ENCODE assay signal across 1 cellular context in the genomic region with DNA sequence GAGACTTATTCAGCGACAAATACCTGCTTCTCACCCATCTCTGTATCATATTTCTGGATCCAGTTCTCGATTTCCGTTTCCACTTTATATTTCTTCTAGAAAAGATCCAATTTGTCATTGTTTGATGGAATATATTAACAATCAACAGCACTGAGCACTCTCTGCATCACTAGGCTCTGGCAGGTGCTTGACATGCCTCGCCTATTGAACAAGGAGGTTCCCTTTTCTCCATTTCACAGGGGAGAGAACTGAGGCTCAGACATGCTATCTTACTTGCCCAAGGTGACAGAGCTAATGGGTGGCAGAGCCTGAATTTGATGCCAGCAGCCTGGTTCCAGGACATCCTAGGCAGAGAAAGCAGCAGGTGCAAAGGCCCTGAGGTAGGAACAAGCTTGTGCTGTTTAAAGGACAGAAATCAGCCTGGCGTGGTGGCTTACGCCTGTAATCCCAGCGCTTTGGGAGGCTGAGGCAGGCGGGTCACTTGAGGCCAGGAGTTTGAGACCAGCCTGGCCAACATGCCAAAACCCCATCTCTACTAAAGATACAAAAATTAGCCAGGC.
A peak's percentile ranks its signal among the peaks of the same experiment; 100 is the strongest.
TF ChIP-seq lines count a peak whose summit lies in the region.

No MANE protein-coding gene starts in this region.

TF ChIP-seq in K562, 482 proteins besides CTCF, POLR2A, EP300 and RAD21:
- TF ChIP-seq BCOR (IDR thresholded peaks at IDR 0.05) = 0 out of 2 replicates have a peak, but pooled peaks have one; percentile 27
- peak; percentile 74 for TF ChIP-seq RBM25 (IDR thresholded peaks at IDR 0.05; ENCODE audit: low read depth, low read length, severe bottlenecking)
- TF ChIP-seq, protein P1, sequence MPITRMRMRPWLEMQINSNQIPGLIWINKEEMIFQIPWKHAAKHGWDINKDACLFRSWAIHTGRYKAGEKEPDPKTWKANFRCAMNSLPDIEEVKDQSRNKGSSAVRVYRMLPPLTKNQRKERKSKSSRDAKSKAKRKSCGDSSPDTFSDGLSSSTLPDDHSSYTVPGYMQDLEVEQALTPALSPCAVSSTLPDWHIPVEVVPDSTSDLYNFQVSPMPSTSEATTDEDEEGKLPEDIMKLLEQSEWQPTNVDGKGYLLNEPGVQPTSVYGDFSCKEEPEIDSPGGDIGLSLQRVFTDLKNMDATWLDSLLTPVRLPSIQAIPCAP (CRISPR knock-in tag; IDR thresholded peaks at IDR 0.05; ENCODE audit: borderline replicate concordance) = no peak
